ENCODE assay signal across 26 cellular contexts in genomic region chr17:61205406-61205805, GRCh38.
A peak's percentile ranks its signal among the peaks of the same experiment; 100 is the strongest.
DNase-seq lines count a peak whose midpoint lies in the region; ATAC-seq, FAIRE-seq and TF ChIP-seq lines count a peak whose summit lies in the region.
"Had no signal": no experiment of that assay in that cellular context is flagged by ENCODE, and none has a peak within 500 bp of the region (broad histone marks: within the 10 kb centered on the region; RNA-seq: fewer than 3 reads in every experiment).

No MANE protein-coding gene starts in this region.

- peak overlapping the region in 1 of 2 experiments; percentile 48; a peak in 2 of 6 replicates for H3K27ac ChIP-seq in A549
- peak overlapping the region; percentile 43 for H3K27ac ChIP-seq in fibroblast of lung (ENCODE audit: insufficient read depth, low read length)
- peak overlapping the region; percentile 13 for H3K27ac ChIP-seq in smooth muscle cell (ENCODE audit: low read depth)
- H3K27ac ChIP-seq: HL-60, RWPE1 had no signal

- ATAC-seq in A549 (peak in 1 of 2 experiments; percentile 8; a peak in 2 of 6 replicates), T-cell (replicated peaks in 1 of 4) (no peak), HG03280 (IDR thresholded peaks at IDR 0.05; ENCODE audit: unreplicated experiment) (no peak)
- ATAC-seq: activated T-cell treated with anti-CD3 and anti-CD28 coated beads, Interleukin-2, amount 50 U/mL, for 4 hours; left colon had no signal

- H3K36me3 Mint-ChIP-seq in T-cell, result peaks cover 13% of the 10 kb centered on the region
- H3K36me3 Mint-ChIP-seq: type B pancreatic cell had no signal

- H3K4me1 Mint-ChIP-seq in T-cell, result no peaks in the 10 kb centered on the region

- no peak for TF ChIP-seq CTCF in A549 (IDR thresholded peaks at IDR 0.05)
- no peak for TF ChIP-seq CTCF in fibroblast of lung (conservative IDR thresholded peaks at IDR 0.05 in 1 of 2, IDR thresholded peaks at IDR 0.05 in 1 of 2; ENCODE audit: low read depth in 1 of 2, low read length in 2 of 2)
- no peak for TF ChIP-seq CTCF in smooth muscle cell (IDR thresholded peaks at IDR 0.05; ENCODE audit: borderline replicate concordance, insufficient read depth, poor library complexity, severe bottlenecking)

- H3K27me3 Mint-ChIP-seq in T-cell, result no peaks in the 10 kb centered on the region
- H3K27me3 Mint-ChIP-seq: CD4-positive, alpha-beta T cell; type B pancreatic cell had no signal

- 82% methylated on average over 3 of the region's 3 CpGs for WGBS in A549 (ENCODE audit: missing lambda C conversion rate)
- 86% methylated on average over 3 of the region's 3 CpGs for WGBS in smooth muscle cell (ENCODE audit: low lambda C conversion rate)

- FAIRE-seq in A549 (lab: Jason Lieb, UNC), result peak; percentile 94

- H3K4me2 ChIP-seq in A549, result peak overlapping the region; percentile 16
- no peak overlapping the region for H3K4me2 ChIP-seq in fibroblast of lung (ENCODE audit: extremely low read depth, insufficient read depth, low read length)
- peak overlapping the region; percentile 4 for H3K4me2 ChIP-seq in smooth muscle cell

- H3K9me3 Mint-ChIP-seq in T-cell, result no peaks in the 10 kb centered on the region
- H3K9me3 Mint-ChIP-seq: activated naive CD8-positive, alpha-beta T cell treated with anti-CD3 and anti-CD28 coated beads, Interleukin-2, amount 10 ng/mL, durations not matched to agents 7 days and 5 days; activated T-cell treated with anti-CD3 and anti-CD28 coated beads, Interleukin-2, amount 50 U/mL, for 4 hours; CD4-positive, alpha-beta T cell; T-helper 1 cell treated with Interleukin-12 subunit alpha and Interleukin-12 subunit beta and Interleukin-4 antibody, amounts not matched to agents 30 μg/mL and 1 μg/mL, for 36 hours; type B pancreatic cell had no signal

- no peak for TF ChIP-seq EP300 in A549 (IDR thresholded peaks at IDR 0.05)

- H3K9ac ChIP-seq in fibroblast of lung (ENCODE audit: insufficient read depth, low read length), result no peak overlapping the region
- no peak overlapping the region for H3K9ac ChIP-seq in smooth muscle cell (ENCODE audit: low read depth)

- H3K4me3 ChIP-seq in A549 (no peak overlapping the region), fibroblast of lung (replicated peaks in 1 of 4; ENCODE audit: control extremely low read depth in 1 of 4, insufficient read depth in 1 of 4, low read depth in 3 of 4, low read length in 4 of 4) (no peak overlapping the region), smooth muscle cell (no peak overlapping the region)
- H3K4me3 ChIP-seq: sigmoid colon had no signal

- H3K27ac Mint-ChIP-seq in T-cell, result no peak overlapping the region
- H3K27ac Mint-ChIP-seq: activated naive CD8-positive, alpha-beta T cell treated with anti-CD3 and anti-CD28 coated beads, Interleukin-2, amount 10 ng/mL, durations not matched to agents 7 days and 5 days; CD4-positive, alpha-beta T cell; T-helper 1 cell treated with Interleukin-12 subunit alpha and Interleukin-12 subunit beta and Interleukin-4 antibody, amounts not matched to agents 30 μg/mL and 1 μg/mL, for 36 hours; type B pancreatic cell had no signal

- POLR2A ChIA-PET in A549 (lab: Yijun Ruan, JAX), result no interaction called here
- POLR2A ChIA-PET in T-cell (lab: Charles Lee), result no interaction called here

- CTCF ChIA-PET in A549 (lab: Yijun Ruan, JAX) (interaction anchor here (0.6 to 1.3 kb wide), 3 partner anchors 21 to 150 kb away, joined by 3 to 4 read pairs (median 3); no protein-coding TSS in a partner anchor), T-cell (lab: Charles Lee) (no interaction called here)

- H3K79me2 ChIP-seq in fibroblast of lung (ENCODE audit: control insufficient read depth, insufficient read depth, low read length) (no peaks in the 10 kb centered on the region), smooth muscle cell (ENCODE audit: low read depth) (no peaks in the 10 kb centered on the region)

- H3K4me1 ChIP-seq in A549 (peaks cover 63% of the 10 kb centered on the region), fibroblast of lung (ENCODE audit: control insufficient read depth, extremely low read depth, insufficient read depth, low read length) (peaks cover 18% of the 10 kb centered on the region), smooth muscle cell (ENCODE audit: low read depth) (peaks cover 38% of the 10 kb centered on the region)

- no peaks in the 10 kb centered on the region for H3K9me3 ChIP-seq in A549
- no peaks in the 10 kb centered on the region for H3K9me3 ChIP-seq in fibroblast of lung (ENCODE audit: control insufficient read depth, insufficient read depth, low read depth, low read length)
- no peaks in the 10 kb centered on the region for H3K9me3 ChIP-seq in smooth muscle cell (replicated peaks; ENCODE audit: low read depth)
- H3K9me3 ChIP-seq: sigmoid colon had no signal

- H4K20me1 ChIP-seq in fibroblast of lung (ENCODE audit: control insufficient read depth, extremely low read depth, insufficient read depth, low read length) (no peaks in the 10 kb centered on the region), smooth muscle cell (ENCODE audit: low read depth) (no peaks in the 10 kb centered on the region)

- H3F3A ChIP-seq in smooth muscle cell (ENCODE audit: low read depth), result peaks cover 15% of the 10 kb centered on the region

- DNase-seq in A549 (ENCODE audit: low read depth in 1 of 2, low spot score in 1 of 2), result no peak
- peak; percentile 41 for DNase-seq in NCI-H69 (lab: John Stamatoyannopoulos, UW)
- no peak for DNase-seq in fibroblast of lung (ENCODE audit: low read depth in 2 of 2)
- DNase-seq in smooth muscle cell (lab: John Stamatoyannopoulos, UW; ENCODE audit: unreplicated experiment), result no peak
- DNase-seq in NCI-H510A (lab: John Stamatoyannopoulos, UW), result no peak
- no peak for DNase-seq in T-cell
- DNase-seq in ecto neural progenitor cell (ENCODE audit: low spot score), result no peak
- DNase-seq: activated gamma-delta T cell treated with Interleukin-2 at 50 U/mL for 16 hours; activated naive CD8-positive, alpha-beta T cell treated with anti-CD3 and anti-CD28 coated beads, Interleukin-2, amount 10 ng/mL, durations not matched to agents 7 days and 5 days; activated T-cell treated with anti-CD3 and anti-CD28 coated beads, Interleukin-2, amount 50 U/mL, for 4 hours; aorta; CD4-positive, alpha-beta T cell; effector CD4-positive, alpha-beta T cell; Karpas-422; left colon; NCI-H1417; NCI-H2029 treated with DMSO at 0.1 percent for 48 hours; NCI-H2227 treated with DMSO at 0.1 percent for 48 hours; NCI-H526 treated with DMSO at 0.1 percent for 48 hours; sigmoid colon; stimulated activated CD4-positive, alpha-beta T cell treated with anti-CD3 and anti-CD28 coated beads, Interleukin-4, amount 100 ng/mL, for 1 hour had no signal

- H3K4me3 Mint-ChIP-seq in T-cell, result no peak overlapping the region
- H3K4me3 Mint-ChIP-seq: activated naive CD8-positive, alpha-beta T cell treated with anti-CD3 and anti-CD28 coated beads, Interleukin-2, amount 10 ng/mL, durations not matched to agents 7 days and 5 days; activated T-cell treated with anti-CD3 and anti-CD28 coated beads, Interleukin-2, amount 50 U/mL, for 4 hours; CD4-positive, alpha-beta T cell; T-helper 1 cell treated with Interleukin-12 subunit alpha and Interleukin-12 subunit beta and Interleukin-4 antibody, amounts not matched to agents 30 μg/mL and 1 μg/mL, for 36 hours; type B pancreatic cell had no signal

- no peak overlapping the region for H2AFZ ChIP-seq in fibroblast of lung (ENCODE audit: low read length)
- H2AFZ ChIP-seq in smooth muscle cell (ENCODE audit: low read depth), result no peak overlapping the region

- H3K27me3 ChIP-seq in fibroblast of lung (ENCODE audit: control insufficient read depth, insufficient read depth, low read length) (no peaks in the 10 kb centered on the region), smooth muscle cell (ENCODE audit: low read depth) (no peaks in the 10 kb centered on the region)
- H3K27me3 ChIP-seq: sigmoid colon had no signal

- no peak for TF ChIP-seq POLR2A in A549 (IDR thresholded peaks at IDR 0.05; ENCODE audit: low read length)

- no peak for TF ChIP-seq RAD21 in A549 (conservative IDR thresholded peaks at IDR 0.05 in 1 of 2, IDR thresholded peaks at IDR 0.05 in 1 of 2)

- H3K36me3 ChIP-seq in fibroblast of lung (ENCODE audit: control insufficient read depth, insufficient read depth, low read length), result no peaks in the 10 kb centered on the region
- no peaks in the 10 kb centered on the region for H3K36me3 ChIP-seq in smooth muscle cell (ENCODE audit: low read depth)
- H3K36me3 ChIP-seq: sigmoid colon had no signal

TF ChIP-seq in A549, 52 proteins besides CTCF, POLR2A, EP300 and RAD21 (continues in another document):
- TF ChIP-seq EHMT2 (IDR thresholded peaks at IDR 0.05; ENCODE audit: low read depth), result no peak
- TF ChIP-seq MAFK (IDR thresholded peaks at IDR 0.05; ENCODE audit: partially characterized antibody), result no peak
- no peak for TF ChIP-seq ESRRA (IDR thresholded peaks at IDR 0.05; ENCODE audit: borderline replicate concordance, low read length)
- TF ChIP-seq, protein P1, sequence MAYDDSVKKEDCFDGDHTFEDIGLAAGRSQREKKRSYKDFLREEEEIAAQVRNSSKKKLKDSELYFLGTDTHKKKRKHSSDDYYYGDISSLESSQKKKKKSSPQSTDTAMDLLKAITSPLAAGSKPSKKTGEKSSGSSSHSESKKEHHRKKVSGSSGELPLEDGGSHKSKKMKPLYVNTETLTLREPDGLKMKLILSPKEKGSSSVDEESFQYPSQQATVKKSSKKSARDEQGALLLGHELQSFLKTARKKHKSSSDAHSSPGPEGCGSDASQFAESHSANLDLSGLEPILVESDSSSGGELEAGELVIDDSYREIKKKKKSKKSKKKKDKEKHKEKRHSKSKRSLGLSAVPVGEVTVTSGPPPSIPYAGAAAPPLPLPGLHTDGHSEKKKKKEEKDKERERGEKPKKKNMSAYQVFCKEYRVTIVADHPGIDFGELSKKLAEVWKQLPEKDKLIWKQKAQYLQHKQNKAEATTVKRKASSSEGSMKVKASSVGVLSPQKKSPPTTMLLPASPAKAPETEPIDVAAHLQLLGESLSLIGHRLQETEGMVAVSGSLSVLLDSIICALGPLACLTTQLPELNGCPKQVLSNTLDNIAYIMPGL (CRISPR knock-in tag; IDR thresholded peaks at IDR 0.05; ENCODE audit: borderline replicate concordance), result no peak
- no peak for TF ChIP-seq RNF2 (IDR thresholded peaks at IDR 0.05; ENCODE audit: borderline replicate concordance, low read depth)
- no peak for TF ChIP-seq HOXB13 (CRISPR knock-in tag; IDR thresholded peaks at IDR 0.05; ENCODE audit: low read depth)
- no peak for TF ChIP-seq RARB (CRISPR knock-in tag; IDR thresholded peaks at IDR 0.05)
- TF ChIP-seq MAZ (IDR thresholded peaks at IDR 0.05; ENCODE audit: borderline replicate concordance, low read depth, low read length), result no peak
- no peak for TF ChIP-seq BHLHE40 (IDR thresholded peaks at IDR 0.05; ENCODE audit: low read depth, low read length)
- TF ChIP-seq KDM5A (IDR thresholded peaks at IDR 0.05), result no peak
- no peak for TF ChIP-seq KDM1A (IDR thresholded peaks at IDR 0.05; ENCODE audit: low read depth)
